In the genomic region with DNA sequence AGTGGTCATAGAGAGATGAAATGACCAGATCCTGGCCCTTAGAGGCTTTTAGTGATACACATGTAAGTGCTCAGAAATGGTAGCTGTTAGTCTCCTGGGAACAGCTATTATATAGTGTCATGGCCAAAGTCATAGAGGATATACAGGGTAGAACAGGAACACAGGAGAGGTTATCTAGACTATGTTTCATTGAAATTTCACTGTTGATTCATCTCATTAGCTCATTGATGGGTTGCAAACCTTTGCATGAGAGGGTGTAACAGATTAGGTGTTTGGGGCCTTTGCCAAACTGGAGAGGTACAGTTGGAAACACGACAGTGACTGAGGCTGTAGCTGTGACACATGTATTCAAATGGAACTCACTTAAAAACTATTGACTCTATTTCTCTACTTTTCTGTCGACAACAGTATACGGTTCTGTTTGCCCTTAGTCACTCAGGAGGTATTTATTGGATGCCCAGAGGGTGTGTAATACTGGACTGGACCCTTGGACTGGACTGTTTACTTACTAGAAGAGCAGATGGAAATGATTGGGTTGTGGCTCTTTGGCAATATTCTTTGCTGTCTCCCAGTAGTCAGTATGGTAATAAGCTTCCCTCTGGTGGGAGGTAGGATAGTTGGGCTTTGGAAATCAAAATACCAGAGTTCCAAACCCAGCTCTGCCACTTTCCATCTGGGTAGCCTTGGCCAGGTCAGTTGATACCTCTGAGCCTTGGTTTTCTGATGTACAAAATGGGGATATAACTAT, we compare ENCODE assay signal across 10 cellular contexts. TPM values are rescaled to one million over a fixed set of nuclear protein-coding genes. Genes with fewer than 3 reads are reported as not detected.
A peak's percentile ranks its signal among the peaks of the same experiment; 100 is the strongest.
DNase-seq lines count a peak whose midpoint lies in the region; ATAC-seq and TF ChIP-seq lines count a peak whose summit lies in the region.
"Had no signal": no experiment of that assay in that cellular context is flagged by ENCODE, and none has a peak within 500 bp of the region (broad histone marks: within the 10 kb centered on the region; RNA-seq: fewer than 3 reads in every experiment).

No MANE protein-coding gene starts in this region.

- DNase-seq in GM23338 (ENCODE audit: low spot score) (no peak), Peyer's patch (peak in 2 of 3 donors; percentile 55 to 67), fibroblast of gingiva (ENCODE audit: low read depth) (peak; percentile 95), skeletal muscle cell (ENCODE audit: low read depth) (peak; percentile 76), GM13977 (ENCODE audit: low spot score) (no peak), NCI-H345 treated with DMSO at 0.1 percent for 48 hours (lab: John Stamatoyannopoulos, UW; ENCODE audit: unreplicated experiment) (no peak), H4 (ENCODE audit: low spot score) (no peak)
- DNase-seq: heart left ventricle, NCI-H1105 treated with DMSO at 0.1 percent for 48 hours had no signal

- H3K9me3 ChIP-seq in Peyer's patch: no peaks in the 10 kb centered on the region

- in situ Hi-C loops in GM13977 (cut with MboI; ENCODE audit: low pct_unique_long_range_greater_than_20kb, low sequenced_read_pairs, unreplicated experiment): no loop called here

- ATAC-seq in GM23338: no peak; the same call in 2 of the 3 replicates
- ATAC-seq: activated naive CD4-positive, alpha-beta T cell treated with anti-CD3 and anti-CD28 coated beads, Interleukin-2, amount 50 U/mL, for 72 hours had no signal

- TF ChIP-seq POLR2A in Peyer's patch (IDR thresholded peaks at IDR 0.05): no peak

- H3K9me3 Mint-ChIP-seq in GM23338: no peaks in the 10 kb centered on the region; the same call in 2 of the 3 replicates
- H3K9me3 Mint-ChIP-seq: activated naive CD4-positive, alpha-beta T cell treated with anti-CD3 and anti-CD28 coated beads, Interleukin-2, amount 50 U/mL, for 72 hours had no signal

- H3K27ac Mint-ChIP-seq in GM23338: 0 out of 2 replicates have a peak overlapping the region, but pooled peaks have one; percentile 3
- H3K27ac Mint-ChIP-seq: activated naive CD4-positive, alpha-beta T cell treated with anti-CD3 and anti-CD28 coated beads, Interleukin-2, amount 50 U/mL, for 72 hours had no signal

- H3K79me2 ChIP-seq in GM23338 (replicated peaks; ENCODE audit: insufficient read depth): peaks cover 98% of the 10 kb centered on the region

- H3K4me3 ChIP-seq in GM23338 (no peak overlapping the region), Peyer's patch (no peak overlapping the region), skeletal muscle cell (ENCODE audit: low read depth, low read length) (no peak overlapping the region)
- H3K4me3 ChIP-seq: heart left ventricle had no signal

- no peaks in the 10 kb centered on the region for H3F3A ChIP-seq in GM23338 (replicated peaks; ENCODE audit: low read depth)

- H3K4me1 ChIP-seq in GM23338 (ENCODE audit: insufficient read depth) (peaks cover 6% of the 10 kb centered on the region), Peyer's patch (peaks cover 0 to 27% (median 0%) of the 10 kb centered on the region in 4 donors)

- TF ChIP-seq CTCF in GM23338 (conservative IDR thresholded peaks at IDR 0.05; ENCODE audit: low read depth in 2 of 2) (no peak), Peyer's patch (IDR thresholded peaks at IDR 0.05) (peak in 3 of 6 experiments; percentile 23 to 38 (median 30)), GM13977 (IDR thresholded peaks at IDR 0.05; ENCODE audit: extremely low read depth, insufficient read depth, missing control alignments) (no peak)

- H3K36me3 ChIP-seq in GM23338 (ENCODE audit: insufficient read depth): no peaks in the 10 kb centered on the region
- H3K36me3 ChIP-seq in Peyer's patch: no peaks in the 10 kb centered on the region
- H3K36me3 ChIP-seq: heart left ventricle had no signal

- no peak overlapping the region for H2AFZ ChIP-seq in GM23338

- no peak overlapping the region for H3K4me2 ChIP-seq in GM23338

- no peak overlapping the region for H3K4me3 Mint-ChIP-seq in GM23338

- peaks cover 25% of the 10 kb centered on the region for H3K4me1 Mint-ChIP-seq in GM23338

- H3K9me2 ChIP-seq in GM23338 (ENCODE audit: insufficient read depth): no peaks in the 10 kb centered on the region

- no peaks in the 10 kb centered on the region for H3K27me3 Mint-ChIP-seq in GM23338 (ENCODE audit: insufficient read depth, low read depth, poor library complexity)

- H3K27ac ChIP-seq in GM23338 (ENCODE audit: low read depth) (no peak overlapping the region; the same call in 1 of the 2 replicates), Peyer's patch (peak overlapping the region in 3 of 4 donors; percentile 35 to 79 (median 72))
- H3K27ac ChIP-seq: heart left ventricle had no signal

- peaks cover 36% of the 10 kb centered on the region for H4K20me1 ChIP-seq in GM23338 (replicated peaks; ENCODE audit: insufficient read depth)

- 0 out of 3 replicates have a peak, but pooled peaks cover 2% of the 10 kb centered on the region for H3K36me3 Mint-ChIP-seq in GM23338 (ENCODE audit: low read depth)
- H3K36me3 Mint-ChIP-seq: activated naive CD4-positive, alpha-beta T cell treated with anti-CD3 and anti-CD28 coated beads, Interleukin-2, amount 50 U/mL, for 72 hours had no signal

- H3K27me3 ChIP-seq in GM23338 (ENCODE audit: insufficient read depth) (no peaks in the 10 kb centered on the region), Peyer's patch (no peaks in the 10 kb centered on the region)
- H3K27me3 ChIP-seq: heart left ventricle had no signal

TF ChIP-seq in GM23338, 12 proteins besides CTCF, POLR2A, EP300 and RAD21 (continues in another document):
- no peak for TF ChIP-seq ZNF114 (CRISPR knock-in tag; IDR thresholded peaks at IDR 0.05)
- TF ChIP-seq, protein P1, sequence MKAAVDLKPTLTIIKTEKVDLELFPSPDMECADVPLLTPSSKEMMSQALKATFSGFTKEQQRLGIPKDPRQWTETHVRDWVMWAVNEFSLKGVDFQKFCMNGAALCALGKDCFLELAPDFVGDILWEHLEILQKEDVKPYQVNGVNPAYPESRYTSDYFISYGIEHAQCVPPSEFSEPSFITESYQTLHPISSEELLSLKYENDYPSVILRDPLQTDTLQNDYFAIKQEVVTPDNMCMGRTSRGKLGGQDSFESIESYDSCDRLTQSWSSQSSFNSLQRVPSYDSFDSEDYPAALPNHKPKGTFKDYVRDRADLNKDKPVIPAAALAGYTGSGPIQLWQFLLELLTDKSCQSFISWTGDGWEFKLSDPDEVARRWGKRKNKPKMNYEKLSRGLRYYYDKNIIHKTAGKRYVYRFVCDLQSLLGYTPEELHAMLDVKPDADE (IDR thresholded peaks at IDR 0.05): no peak

RNA-seq across cellular contexts. Expression of a gene that starts 29.8 kb away (rescaled TPM):
- total RNA-seq in GM23338 (2014; rRNA removed; shearing (Covaris generic)): 49.4 and 57.7 TPM in 2 replicates
- polyA plus RNA-seq in GM23338 (2016; fragmentation: Nextera tagmentation; extraction: Ambion mirVana): 13.6 and 14.4 TPM in 2 replicates
- total RNA-seq in Peyer's patch: 100 to 1,000 TPM in 1 of 4 donors, 10 to 100 TPM in 3; 41.3 to 100 (median 85.4) TPM
- 24.0 and 27.1 TPM in 2 replicates for total RNA-seq in H4 (2014; rRNA removed; shearing (Covaris generic))

RNA-seq across cellular contexts. Expression of a gene that starts 40.0 kb away (rescaled TPM):
- 115 and 140 TPM in 2 replicates for total RNA-seq in GM23338 (2014; rRNA removed; shearing (Covaris generic))
- polyA plus RNA-seq in GM23338 (2016; fragmentation: Nextera tagmentation; extraction: Ambion mirVana): 278 and 299 TPM in 2 replicates
- total RNA-seq in Peyer's patch: 10 to 100 TPM; 56.9 to 83.6 (median 64.5) TPM
- total RNA-seq in H4 (2014; rRNA removed; shearing (Covaris generic)): 363 and 394 TPM in 2 replicates

Comparison
In these comparisons a context has a peak if more than half of its experiments do, and no peak if none do; other contexts are left out.
1. DNase-seq: peak in Peyer's patch (2 of 3), fibroblast of gingiva (single experiment) and skeletal muscle cell (single experiment); none in GM23338 (single experiment), GM13977 (single experiment), NCI-H345 treated with DMSO at 0.1 percent for 48 hours (single experiment) and H4 (single experiment).